ENCODE assay signal across 31 cellular contexts in genomic region chr9:109205526-109205925, GRCh38. TPM values are rescaled to one million over a fixed set of nuclear protein-coding genes. Genes with fewer than 3 reads are reported as not detected.
"Had no signal": no experiment of that assay in that cellular context is flagged by ENCODE, and none has a peak within 500 bp of the region (broad histone marks: within the 10 kb centered on the region; RNA-seq: fewer than 3 reads in every experiment).

No MANE protein-coding gene starts in this region.

- FAIRE-seq: kidney, pancreas had no signal

- H3K4me3 ChIP-seq: pancreas, prostate gland, smooth muscle cell, thyroid gland, upper lobe of left lung had no signal

- ATAC-seq: activated CD8-positive, alpha-beta memory T cell treated with anti-CD3 and anti-CD28 coated beads, Interleukin-2, amount 10 ng/mL, durations not matched to agents 7 days and 5 days; activated naive CD8-positive, alpha-beta T cell treated with anti-CD3 and anti-CD28 coated beads, Interleukin-2, amount 50 U/mL, for 24 hours; esophagus mucosa; left colon; naive thymus-derived CD4-positive, alpha-beta T cell; pancreas; stimulated activated memory B cell treated with anti-CD40 and anti-IgM and Interleukin-4, amounts not matched to agents 10 μg/mL and 1 μg/mL and 100 μg/mL, for 72 hours; stimulated activated naive CD8-positive, alpha-beta T cell treated with anti-CD3 and anti-CD28 coated beads, Interleukin-15, amount 100 ng/mL, for 72 hours had no signal

- H3K4me1 ChIP-seq: pancreas, prostate gland, thyroid gland, upper lobe of left lung had no signal

- DNase-seq: activated CD4-positive, alpha-beta memory T cell treated with anti-CD3 and anti-CD28 coated beads, Interleukin-2, amount 10 ng/mL, durations not matched to agents 7 days and 5 days; activated CD4-positive, alpha-beta T cell treated with anti-CD3 and anti-CD28 coated beads, Interleukin-2, amount 10 ng/mL, durations not matched to agents 24 days and 14 days; activated CD4-positive, CD25-positive, alpha-beta regulatory T cell treated with anti-CD3 and anti-CD28 coated beads, Interleukin-2, amount 50 U/mL, for 72 hours; activated CD8-positive, alpha-beta memory T cell treated with anti-CD3 and anti-CD28 coated beads, Interleukin-2, amount 10 ng/mL, durations not matched to agents 7 days and 5 days; activated naive CD8-positive, alpha-beta T cell treated with anti-CD3 and anti-CD28 coated beads, Interleukin-2, amount 50 U/mL, for 24 hours; activated T-cell treated with anti-CD3 and anti-CD28 coated beads, Interleukin-2, amount 50 U/mL, for 48 hours; amygdala; central memory CD4-positive, alpha-beta T cell; foreskin fibroblast; head of caudate nucleus; hippocampal formation; kidney; left colon; midbrain; naive thymus-derived CD4-positive, alpha-beta T cell; nucleus accumbens; pancreas; retina; stimulated activated CD4-positive, alpha-beta T cell treated with anti-CD3 and anti-CD28 coated beads, Interleukin-1b, Interleukin-23, amount 100 ng/mL, for 48 hours; stimulated activated CD4-positive, alpha-beta T cell treated with anti-CD3 and anti-CD28 coated beads, Interleukin-4, amount 100 ng/mL, for 4 hours; stimulated activated CD8-positive, alpha-beta memory T cell treated with anti-CD3 and anti-CD28 coated beads, Interleukin-4, amount 100 ng/mL, for 48 hours; stimulated activated naive CD8-positive, alpha-beta T cell treated with anti-CD3 and anti-CD28 coated beads, Interleukin-15, amount 100 ng/mL, for 72 hours; thyroid gland; upper lobe of left lung had no signal

- H3K36me3 ChIP-seq: pancreas, prostate gland, thyroid gland, upper lobe of left lung had no signal

- H3K4me2 ChIP-seq: smooth muscle cell had no signal

- H3K27ac ChIP-seq: pancreas, prostate gland, thyroid gland, upper lobe of left lung, VCaP had no signal

- H3K9me3 ChIP-seq: pancreas, prostate gland, thyroid gland, upper lobe of left lung had no signal

- H3K27me3 ChIP-seq: pancreas, thyroid gland, upper lobe of left lung had no signal

RNA-seq across cellular contexts. Expression of gene FRRS1L, which starts 38.5 kb away (rescaled TPM):
- total RNA-seq: activated CD4-positive, alpha-beta memory T cell treated with anti-CD3 and anti-CD28 coated beads, Interleukin-2, amount 10 ng/mL, durations not matched to agents 7 days and 5 days; activated CD4-positive, alpha-beta T cell treated with anti-CD3 and anti-CD28 coated beads, Interleukin-2, amount 10 ng/mL, durations not matched to agents 24 days and 14 days; activated CD8-positive, alpha-beta memory T cell treated with anti-CD3 and anti-CD28 coated beads, Interleukin-2, amount 10 ng/mL, durations not matched to agents 7 days and 5 days; activated T-helper 2 cell treated with anti-CD3 and anti-CD28 coated beads, Interferon-gamma antibody, Interleukin-2, Interleukin-4, amounts not matched to agents 10 μg/mL and 5 μg/mL and 100 μg/mL, durations not matched to agents 14 hours and 24 hours and 36 hours; esophagus mucosa; kidney; naive thymus-derived CD4-positive, alpha-beta T cell had no signal
- polyA plus RNA-seq: liver; naive thymus-derived CD4-positive, alpha-beta T cell; smooth muscle cell had no signal
